In the genomic region with DNA sequence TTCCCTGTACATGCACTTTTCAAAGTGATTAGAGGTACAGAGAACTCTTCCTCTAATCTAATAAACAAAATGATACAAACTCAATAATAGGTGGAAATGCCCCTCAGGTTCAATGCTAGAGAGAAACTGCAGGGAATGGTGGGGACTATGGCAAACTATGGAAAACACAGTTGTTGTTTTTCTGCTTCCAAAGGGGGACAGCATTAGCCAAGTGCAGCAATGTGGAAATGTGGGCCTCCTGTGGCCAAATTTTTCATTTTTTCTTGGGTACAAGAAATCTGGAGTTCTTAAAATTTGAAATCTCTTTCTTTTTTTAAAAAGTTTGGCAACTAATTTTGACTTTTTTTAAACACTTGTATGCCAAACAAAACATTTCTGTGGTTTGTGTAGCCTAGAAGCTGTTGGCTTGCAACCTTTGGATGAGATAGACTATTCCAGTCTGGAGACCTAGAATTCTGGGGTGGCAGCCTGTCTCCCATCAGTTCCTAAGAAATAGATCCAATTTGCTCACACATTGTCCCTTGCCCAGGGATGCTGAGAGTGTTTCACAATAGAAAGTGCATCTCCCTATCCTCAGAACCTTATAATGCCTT, we compare ENCODE assay signal across 21 cellular contexts.
"Had no signal": no experiment of that assay in that cellular context is flagged by ENCODE, and none has a peak within 500 bp of the region (broad histone marks: within the 10 kb centered on the region; RNA-seq: fewer than 3 reads in every experiment).

No MANE protein-coding gene starts in this region.

- H3K36me3 Mint-ChIP-seq: natural killer cell treated with Interleukin-12 subunit alpha and Interleukin-12 subunit beta and Interleukin-15 and Interleukin-18, amount 100 ng/mL, for 72 hours had no signal

- H3K9me3 Mint-ChIP-seq: neural progenitor cell, type B pancreatic cell had no signal

- ATAC-seq: esophagus mucosa; left lung; natural killer cell treated with Interleukin-12 subunit alpha and Interleukin-12 subunit beta and Interleukin-15 and Interleukin-18, amount 100 ng/mL, for 72 hours; pancreas; right lobe of liver had no signal

- H3K4me3 ChIP-seq: heart left ventricle, left lung, lung, neural progenitor cell, pancreas, right lobe of liver, spleen, stomach had no signal

- H3K4me3 Mint-ChIP-seq: natural killer cell treated with Interleukin-12 subunit alpha and Interleukin-12 subunit beta and Interleukin-15 and Interleukin-18, amount 100 ng/mL, for 72 hours; neural progenitor cell; type B pancreatic cell had no signal

- H3K27ac Mint-ChIP-seq: natural killer cell treated with Interleukin-12 subunit alpha and Interleukin-12 subunit beta and Interleukin-15 and Interleukin-18, amount 100 ng/mL, for 72 hours; neural progenitor cell; progenitor cell of endocrine pancreas; type B pancreatic cell had no signal

- DNase-seq: effector memory CD4-positive, alpha-beta T cell; foreskin melanocyte; heart left ventricle; hypothalamus; islet precursor cell; left lung; mesenchymal stem cell; midbrain; nucleus accumbens; pancreas; right lobe of liver; spleen; stimulated activated CD4-positive, alpha-beta T cell treated with anti-CD3 and anti-CD28 coated beads, Interleukin-2, amount 100 ng/mL, for 24 hours; stimulated activated naive CD4-positive, alpha-beta T cell; stomach had no signal

- H3K27me3 Mint-ChIP-seq: natural killer cell treated with Interleukin-12 subunit alpha and Interleukin-12 subunit beta and Interleukin-15 and Interleukin-18, amount 100 ng/mL, for 72 hours; progenitor cell of endocrine pancreas; type B pancreatic cell had no signal
